Comparison of ENCODE assay signal across 1 cellular context in genomic region chr3:10527295-10528016, GRCh38.
TF ChIP-seq lines count a peak whose summit lies in the region.

No MANE protein-coding gene starts in this region.

TF ChIP-seq in GM23338, 12 proteins besides CTCF, POLR2A, EP300 and RAD21 (continued from another document):
- TF ChIP-seq ZNF462 (CRISPR knock-in tag; IDR thresholded peaks at IDR 0.05): no peak
- no peak for TF ChIP-seq ZNF114 (CRISPR knock-in tag; IDR thresholded peaks at IDR 0.05)
- no peak for TF ChIP-seq REST (IDR thresholded peaks at IDR 0.05; ENCODE audit: unreplicated experiment)
- TF ChIP-seq EZH2phosphoT487 (IDR thresholded peaks at IDR 0.05; ENCODE audit: unreplicated experiment): no peak
- no peak for TF ChIP-seq NANOG (IDR thresholded peaks at IDR 0.05; ENCODE audit: borderline replicate concordance)
- no peak for TF ChIP-seq STAT1 (IDR thresholded peaks at IDR 0.05; ENCODE audit: unreplicated experiment)
- TF ChIP-seq ZNF331 (CRISPR knock-in tag; IDR thresholded peaks at IDR 0.05; ENCODE audit: low read depth): no peak
- no peak for TF ChIP-seq EZH2 (IDR thresholded peaks at IDR 0.05; ENCODE audit: low read depth, unreplicated experiment)
